Comparison of ENCODE assay signal across 8 cellular contexts in the genomic region with DNA sequence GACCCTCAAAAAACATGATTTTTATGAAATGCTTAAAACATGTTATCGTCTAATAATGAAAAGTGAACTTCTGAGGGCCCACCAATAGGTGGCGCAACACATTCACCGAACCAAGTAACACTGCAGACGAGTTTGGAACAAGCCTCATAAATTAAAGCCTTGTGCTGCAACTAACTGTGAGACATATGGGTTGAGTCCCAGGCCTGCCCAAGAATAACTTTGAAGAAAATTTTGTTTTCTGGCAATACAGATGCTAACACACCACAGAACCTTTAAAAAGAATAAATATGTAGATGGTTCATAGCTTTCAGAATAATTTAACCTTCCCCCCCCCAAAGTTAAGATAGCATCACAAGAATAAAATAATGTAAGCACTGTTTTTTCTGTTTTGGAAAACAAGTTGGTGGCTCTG.
DNase-seq lines count a peak whose midpoint lies in the region; ATAC-seq and TF ChIP-seq lines count a peak whose summit lies in the region.

No MANE protein-coding gene starts in this region.

- H3K27ac ChIP-seq in SK-N-MC (peak overlapping the region; percentile 93), right atrium auricular region (no peak overlapping the region), gastrocnemius medialis (no peak overlapping the region)

- intact Hi-C loops in gastrocnemius medialis (cut with DNase I; ENCODE audit: low total_unique reads) = loop anchor here (5.0 kb wide), 1 partner anchor 1484 kb away; no protein-coding TSS in a partner anchor

- peak overlapping the region; percentile 30 for H3K4me3 ChIP-seq in SK-N-MC
- no peak overlapping the region for H3K4me3 ChIP-seq in right atrium auricular region
- H3K4me3 ChIP-seq in gastrocnemius medialis = no peak overlapping the region

- H3K9me3 ChIP-seq in SK-N-MC (ENCODE audit: low read depth, low read length) (no peaks in the 10 kb centered on the region), right atrium auricular region (no peaks in the 10 kb centered on the region), gastrocnemius medialis (no peaks in the 10 kb centered on the region)

- H3K36me3 ChIP-seq in SK-N-MC (ENCODE audit: insufficient read depth, low read length) = no peaks in the 10 kb centered on the region
- H3K36me3 ChIP-seq in right atrium auricular region = no peaks in the 10 kb centered on the region
- no peaks in the 10 kb centered on the region for H3K36me3 ChIP-seq in gastrocnemius medialis

- peak; percentile 88 to 90 for TF ChIP-seq CTCF in right atrium auricular region (IDR thresholded peaks at IDR 0.05)
- peak; percentile 29 to 76 (median 46) for TF ChIP-seq CTCF in gastrocnemius medialis (IDR thresholded peaks at IDR 0.05 in 4 of 5, conservative IDR thresholded peaks at IDR 0.05 in 1 of 5)

- H3K27me3 ChIP-seq in right atrium auricular region (no peaks in the 10 kb centered on the region), gastrocnemius medialis (no peaks in the 10 kb centered on the region)

- TF ChIP-seq POLR2A in gastrocnemius medialis (IDR thresholded peaks at IDR 0.05) = no peak

- ATAC-seq in gastrocnemius medialis (no peak), GM19455 (IDR thresholded peaks at IDR 0.05; ENCODE audit: unreplicated experiment) (no peak)

- H3K4me1 ChIP-seq in right atrium auricular region (no peaks in the 10 kb centered on the region), gastrocnemius medialis (no peaks in the 10 kb centered on the region)

- H3K9ac ChIP-seq in SK-N-MC (ENCODE audit: insufficient read length) = peak overlapping the region; percentile 64

- in situ Hi-C loops in gastrocnemius medialis (cut with MboI; ENCODE audit: low sequenced_read_pairs in 4 of 4) = loop anchor here in 1 of 4 donors (25.0 kb wide), 1 partner anchor 1484 kb away; a partner anchor contains a TSS

- peak; percentile 60 for DNase-seq in activated gamma-delta T cell treated with Interleukin-2 at 50 U/mL for 16 hours
- no peak for DNase-seq in activated gamma-delta T cell (lab: John Stamatoyannopoulos, UW)
- peak; percentile 58 for DNase-seq in MV-4-11 (lab: John Stamatoyannopoulos, UW)
- DNase-seq in SK-N-MC (ENCODE audit: low read depth, low spot score) = peak; percentile 79
- peak; percentile 27 for DNase-seq in activated naive CD8-positive, alpha-beta T cell treated with anti-CD3 and anti-CD28 coated beads, Interleukin-2, amount 50 U/mL, for 16 hours (ENCODE audit: low read depth, low spot score)
- DNase-seq in right atrium auricular region (ENCODE audit: low spot score) = peak; percentile 76
- DNase-seq in gastrocnemius medialis = no peak

Comparison
In these comparisons a context has a peak if more than half of its experiments do, and no peak if none do; other contexts are left out.
1. DNase-seq: peak in activated gamma-delta T cell treated with Interleukin-2 at 50 U/mL for 16 hours (single experiment), MV-4-11 (single experiment), SK-N-MC (single experiment), activated naive CD8-positive, alpha-beta T cell treated with anti-CD3 and anti-CD28 coated beads, Interleukin-2, amount 50 U/mL, for 16 hours (single experiment) and right atrium auricular region (single experiment); none in activated gamma-delta T cell (single experiment) and gastrocnemius medialis (0 of 2).